1 cellular context compared by ENCODE assay signal in genomic region chr15:85406916-85407315, GRCh38.
TF ChIP-seq lines count a peak whose summit lies in the region.

No MANE protein-coding gene starts in this region.

TF ChIP-seq in A549, 52 proteins besides CTCF, POLR2A, EP300 and RAD21 (continued from another document):
- TF ChIP-seq CBX2 (IDR thresholded peaks at IDR 0.05; ENCODE audit: borderline replicate concordance, low read depth): no peak
